Comparison of ENCODE assay signal across 8 cellular contexts in genomic region chr4:1346781-1347409, GRCh38.
DNase-seq lines count a peak whose midpoint lies in the region; ATAC-seq and TF ChIP-seq lines count a peak whose summit lies in the region.

TSS of gene UVSSA (plus strand) at chr4:1347208. CDS start at chr4:1348092, 884 bp downstream.

- ATAC-seq in GM19035 (IDR thresholded peaks at IDR 0.05; ENCODE audit: unreplicated experiment): peak; percentile 91
- peak; percentile 94 for ATAC-seq in HG03354 (IDR thresholded peaks at IDR 0.05; ENCODE audit: poor library complexity, severe bottlenecking, unreplicated experiment)
- ATAC-seq in activated CD4-positive, CD25-positive, alpha-beta regulatory T cell treated with anti-CD3 and anti-CD28 coated beads, Interleukin-2, amount 50 U/mL, for 24 hours: peak; percentile 96 to 97

- DNase-seq in AG09319 (ENCODE audit: extremely low read depth, low read depth) (peak; percentile 99), NCI-H446 treated with DMSO at 0.1 percent for 48 hours (lab: John Stamatoyannopoulos, UW) (peak; percentile 95), cerebellar cortex (ENCODE audit: low spot score) (peak; percentile 99), islet precursor cell (peak; percentile 100)
- peak; percentile 100 for DNase-seq in stimulated activated CD4-positive, alpha-beta T cell treated with anti-CD3 and anti-CD28 coated beads, Interleukin-12 subunit alpha, Interleukin-12 subunit beta, amount 100 ng/mL, for 48 hours (ENCODE audit: low read depth in 2 of 3, low spot score in 1 of 3)

- no peak for TF ChIP-seq CTCF in AG09319 (IDR thresholded peaks at IDR 0.05; ENCODE audit: low read depth, low read length)

Comparison
In these comparisons a context has a peak if more than half of its experiments do, and no peak if none do; other contexts are left out.
1. Peak in every context shown above with its lines: DNase-seq and ATAC-seq.